Comparison of ENCODE assay signal across 20 cellular contexts in the genomic region with DNA sequence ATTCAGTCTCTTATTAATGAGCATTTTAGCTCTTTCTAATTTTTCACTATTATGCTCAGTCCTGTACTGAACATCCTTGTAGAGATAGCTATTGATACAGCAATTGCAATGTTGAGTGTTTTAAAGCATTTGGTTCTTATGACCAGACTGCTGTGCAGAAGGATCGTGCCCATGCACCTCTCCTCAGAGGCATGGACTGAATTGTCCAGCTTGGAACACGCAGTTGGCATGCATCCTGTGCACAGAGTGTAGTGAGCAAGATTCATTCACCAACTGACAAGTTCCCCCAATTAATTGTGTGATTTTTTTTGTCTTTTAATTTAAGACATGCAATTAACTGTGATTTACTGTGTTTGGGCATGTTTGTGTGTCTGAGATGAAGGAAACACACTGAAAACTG.
DNase-seq lines count a peak whose midpoint lies in the region; FAIRE-seq and TF ChIP-seq lines count a peak whose summit lies in the region.
"Had no signal": no experiment of that assay in that cellular context is flagged by ENCODE, and none has a peak within 500 bp of the region (broad histone marks: within the 10 kb centered on the region; RNA-seq: fewer than 3 reads in every experiment).

No MANE protein-coding gene starts in this region.

- H3K36me3 Mint-ChIP-seq in IgD-negative memory B cell: peaks cover 18% of the 10 kb centered on the region
- no peaks in the 10 kb centered on the region for H3K36me3 Mint-ChIP-seq in activated T-cell treated with anti-CD3 and anti-CD28 coated beads, Interleukin-2, amount 50 U/mL, for 24 hours (ENCODE audit: low read depth)
- no peaks in the 10 kb centered on the region for H3K36me3 Mint-ChIP-seq in MCF 10A (ENCODE audit: insufficient read depth, unreplicated experiment)
- H3K36me3 Mint-ChIP-seq: CD8-positive, alpha-beta memory T cell had no signal

- no TSS peak for BruUV-seq in MCF 10A (replicated peaks; lab: Mats Ljungman, UMichigan)

- no peak overlapping the region for H3K4me3 ChIP-seq in bronchial epithelial cell (ENCODE audit: low read depth, low read length)
- H3K4me3 ChIP-seq: GM23248 had no signal

- CTCF ChIA-PET in MCF 10A (lab: Yijun Ruan, JAX): interaction anchor here (0.6 kb wide), 1 partner anchor 170 kb away, joined by 5 read pairs; no protein-coding TSS in a partner anchor

- H3K27me3 Mint-ChIP-seq in IgD-negative memory B cell: no peaks in the 10 kb centered on the region
- H3K27me3 Mint-ChIP-seq in activated T-cell treated with anti-CD3 and anti-CD28 coated beads, Interleukin-2, amount 50 U/mL, for 24 hours: no peaks in the 10 kb centered on the region
- H3K27me3 Mint-ChIP-seq in MCF 10A (ENCODE audit: insufficient read depth, unreplicated experiment): no peaks in the 10 kb centered on the region
- H3K27me3 Mint-ChIP-seq: CD4-positive, CD25-positive, alpha-beta regulatory T cell; CD8-positive, alpha-beta memory T cell had no signal

- H3K4me3 Mint-ChIP-seq in IgD-negative memory B cell (peak overlapping the region in 1 of 4 donors; percentile 9), MCF 10A (ENCODE audit: unreplicated experiment) (no peak overlapping the region)
- no peak overlapping the region for H3K4me3 Mint-ChIP-seq in activated T-cell treated with anti-CD3 and anti-CD28 coated beads, Interleukin-2, amount 50 U/mL, for 24 hours
- H3K4me3 Mint-ChIP-seq: CD4-positive, CD25-positive, alpha-beta regulatory T cell; CD8-positive, alpha-beta memory T cell had no signal

- TF ChIP-seq CTCF in bronchial epithelial cell (IDR thresholded peaks at IDR 0.05; ENCODE audit: insufficient read depth, low read length, severe bottlenecking) (no peak), MCF 10A (IDR thresholded peaks at IDR 0.05; ENCODE audit: unreplicated experiment) (no peak)

- DNase-seq in bronchial epithelial cell (ENCODE audit: low read depth) (no peak), medulla oblongata (ENCODE audit: extremely low spot score) (peak; percentile 22), OCI-M2 (lab: John Stamatoyannopoulos, UW; ENCODE audit: unreplicated experiment) (no peak), MCF 10A (ENCODE audit: unreplicated experiment) (no peak)
- DNase-seq in activated T-cell treated with anti-CD3 and anti-CD28 coated beads, Interleukin-2, amount 50 U/mL, for 24 hours: no peak
- DNase-seq: ACHN; BE2C; CD4-positive, CD25-positive, alpha-beta regulatory T cell; CD8-positive, alpha-beta memory T cell; COR-L47; DMS 273 treated with DMSO at 0.1 percent for 48 hours; DMS53; DND-41; EL; GM23248; HCEC 1CT; IMR-90 had no signal

- peak overlapping the region in 2 of 3 donors; percentile 6 to 16 for H3K27ac Mint-ChIP-seq in IgD-negative memory B cell
- no peak overlapping the region for H3K27ac Mint-ChIP-seq in activated T-cell treated with anti-CD3 and anti-CD28 coated beads, Interleukin-2, amount 50 U/mL, for 24 hours
- H3K27ac Mint-ChIP-seq in MCF 10A (ENCODE audit: low read depth, unreplicated experiment): no peak overlapping the region
- H3K27ac Mint-ChIP-seq: CD4-positive, CD25-positive, alpha-beta regulatory T cell; CD8-positive, alpha-beta memory T cell had no signal

- POLR2A ChIA-PET in MCF 10A (lab: Yijun Ruan, JAX): interaction anchor here (0.6 kb wide), 1 partner anchor 348 kb away, joined by 4 read pairs; no protein-coding TSS in a partner anchor

- H3K36me3 ChIP-seq in bronchial epithelial cell (ENCODE audit: control insufficient read depth, insufficient read depth, low read length): no peaks in the 10 kb centered on the region
- H3K36me3 ChIP-seq: BE2C had no signal

- H3K9me3 Mint-ChIP-seq in IgD-negative memory B cell: no peaks in the 10 kb centered on the region
- H3K9me3 Mint-ChIP-seq in activated T-cell treated with anti-CD3 and anti-CD28 coated beads, Interleukin-2, amount 50 U/mL, for 24 hours: peaks cover 3% of the 10 kb centered on the region
- H3K9me3 Mint-ChIP-seq in MCF 10A (ENCODE audit: unreplicated experiment): no peaks in the 10 kb centered on the region

- intact Hi-C loops in MCF 10A (cut with micrococcal nuclease): no loop called here

- no peaks in the 10 kb centered on the region for H3K27me3 ChIP-seq in bronchial epithelial cell (ENCODE audit: control insufficient read depth, insufficient read depth, low read length)
- H3K27me3 ChIP-seq: BE2C had no signal

- peaks cover 0 to 3% (median 1%) of the 10 kb centered on the region in 3 donors for H3K4me1 Mint-ChIP-seq in IgD-negative memory B cell
- H3K4me1 Mint-ChIP-seq in activated T-cell treated with anti-CD3 and anti-CD28 coated beads, Interleukin-2, amount 50 U/mL, for 24 hours (ENCODE audit: low read depth): no peaks in the 10 kb centered on the region
- no peaks in the 10 kb centered on the region for H3K4me1 Mint-ChIP-seq in MCF 10A (ENCODE audit: insufficient read depth, unreplicated experiment)
- H3K4me1 Mint-ChIP-seq: CD4-positive, CD25-positive, alpha-beta regulatory T cell; CD8-positive, alpha-beta memory T cell had no signal

- peak; percentile 52 for FAIRE-seq in bronchial epithelial cell (lab: Jason Lieb, UNC)
- FAIRE-seq: GM12891, H54 had no signal

Comparison
In these comparisons a context has a peak if more than half of its experiments do, and no peak if none do; other contexts are left out.
1. H3K27ac Mint-ChIP-seq: peak in IgD-negative memory B cell (2 of 3); none in activated T-cell treated with anti-CD3 and anti-CD28 coated beads, Interleukin-2, amount 50 U/mL, for 24 hours (single experiment) and MCF 10A (single experiment).